Comparison of ENCODE assay signal across 12 cellular contexts in the genomic region with DNA sequence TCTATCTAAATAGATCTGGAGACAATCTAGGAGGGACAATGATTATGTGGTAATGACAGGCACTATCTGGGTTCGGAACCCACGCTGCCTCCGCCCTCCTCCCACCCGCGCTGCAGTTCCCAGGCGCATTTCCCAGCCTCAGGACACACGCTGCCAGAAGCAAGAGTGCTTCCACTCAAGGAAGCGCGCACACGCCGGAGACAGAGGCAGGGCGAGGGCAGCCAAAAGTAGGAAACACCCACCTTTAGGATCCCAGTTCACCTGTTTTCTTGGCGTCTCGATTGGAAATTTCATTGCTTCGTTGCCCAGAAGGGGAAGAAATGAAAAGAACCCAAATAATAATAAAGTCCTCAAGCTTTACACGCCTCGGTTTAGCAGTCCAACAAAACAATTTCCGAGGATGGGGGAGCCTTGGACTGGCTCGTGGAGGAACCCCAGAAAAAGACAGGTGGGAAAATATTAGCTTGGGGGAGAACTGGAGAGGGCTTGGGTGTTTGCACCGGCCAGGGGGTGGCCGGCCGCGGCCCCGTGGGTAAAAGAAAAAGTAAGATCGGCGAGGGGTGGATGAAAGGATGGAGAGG. TPM values are rescaled to one million over a fixed set of nuclear protein-coding genes. Genes with fewer than 3 reads are reported as not detected.
DNase-seq lines count a peak whose midpoint lies in the region; ATAC-seq, FAIRE-seq and TF ChIP-seq lines count a peak whose summit lies in the region.
"Had no signal": no experiment of that assay in that cellular context is flagged by ENCODE, and none has a peak within 500 bp of the region (broad histone marks: within the 10 kb centered on the region; RNA-seq: fewer than 3 reads in every experiment).

No MANE protein-coding gene starts in this region.

- H3K9me3 ChIP-seq in DOHH2 (ENCODE audit: control insufficient read depth, insufficient read depth, low read length) (no peaks in the 10 kb centered on the region), H1 (ENCODE audit: insufficient read depth in 2 of 2, low read depth in 1 of 2, low read length in 1 of 2) (no peaks in the 10 kb centered on the region), neuron (ENCODE audit: low read length) (no peaks in the 10 kb centered on the region)

- 13% methylated on average over 26 of the region's 26 CpGs; no CpG with 5 or more reads in 1 of the 2 experiments for WGBS in H1 (ENCODE audit: extremely low coverage in 1 of 2, insufficient coverage in 1 of 2, insufficient read length in 1 of 2, insufficient replicate concordance in 2 of 2, low coverage in 1 of 2, low lambda C conversion rate in 2 of 2, missing lambda C conversion rate in 1 of 2), 2 experiments

- no peak overlapping the region for H2AK5ac ChIP-seq in H1 (ENCODE audit: low read depth, low read length)

- H3K23me2 ChIP-seq in H1 (ENCODE audit: low read depth, low read length): peaks cover 27% of the 10 kb centered on the region

- TF ChIP-seq RAD21 in H1 (IDR thresholded peaks at IDR 0.05 in 1 of 2, conservative IDR thresholded peaks at IDR 0.05 in 1 of 2; ENCODE audit: low read depth in 2 of 2, low read length in 2 of 2): no peak

- H4K8ac ChIP-seq in H1 (ENCODE audit: extremely low read depth, insufficient read depth, low read length): no peak overlapping the region

- POLR2A ChIA-PET in H1 (lab: Charles Lee; ENCODE audit: partially characterized antibody): interaction anchor here (0.6 to 0.7 kb wide), 2 partner anchors 55 to 229 kb away, joined by 3 read pairs; no protein-coding TSS in a partner anchor

- DNase-seq in H1 (ENCODE audit: low read depth in 1 of 2, low spot score in 2 of 2) (peak in 1 of 2 experiments; percentile 45), hepatic stellate cell (ENCODE audit: low spot score) (no peak), GM20000 (ENCODE audit: low spot score) (no peak), glomerular visceral epithelial cell (ENCODE audit: extremely low spot score) (no peak)
- DNase-seq: activated CD4-positive, CD25-positive, alpha-beta regulatory T cell treated with anti-CD3 and anti-CD28 coated beads, Interleukin-2, amount 50 U/mL, for 72 hours; kidney glomerular epithelial cell; stimulated activated CD4-positive, alpha-beta T cell treated with anti-CD3 and anti-CD28 coated beads, Interleukin-4, amount 100 ng/mL, for 1 hour had no signal

- H2BK120ac ChIP-seq in H1 (replicated peaks; ENCODE audit: low read depth, low read length): no peak overlapping the region

- no peak overlapping the region for H2BK12ac ChIP-seq in H1 (ENCODE audit: low read depth, low read length)

- peak overlapping the region; percentile 66 for H3K4me3 ChIP-seq in DOHH2 (ENCODE audit: low read length)
- H3K4me3 ChIP-seq in H1 (ENCODE audit: extremely low read depth in 1 of 4, insufficient read depth in 2 of 4, low read depth in 3 of 4, low read length in 4 of 4): peak overlapping the region; percentile 53 to 87 (median 62)
- peak overlapping the region; percentile 90 for H3K4me3 ChIP-seq in neuron (ENCODE audit: low read length)

- H3K56ac ChIP-seq in H1 (replicated peaks; ENCODE audit: insufficient read length, low read depth, low read length): no peak overlapping the region

- no peaks in the 10 kb centered on the region for H3K9me2 ChIP-seq in DOHH2 (replicated peaks; ENCODE audit: control insufficient read depth, low read length)

- H3K4me1 ChIP-seq in DOHH2 (ENCODE audit: control insufficient read depth, low read length) (peaks cover 16% of the 10 kb centered on the region), H1 (replicated peaks in 1 of 4; ENCODE audit: control insufficient read depth in 3 of 4, insufficient read depth in 4 of 4, low read length in 3 of 4) (peaks cover 3 to 12% (median 8%) of the 10 kb centered on the region in 4 experiments), neuron (ENCODE audit: insufficient read depth, low read length) (peaks cover 22% of the 10 kb centered on the region)

- ATAC-seq in HG03457 (IDR thresholded peaks at IDR 0.05; ENCODE audit: unreplicated experiment): peak; percentile 13
- ATAC-seq in HG02610 (IDR thresholded peaks at IDR 0.05; ENCODE audit: unreplicated experiment): no peak

- no peak for TF ChIP-seq CTCF in DOHH2 (IDR thresholded peaks at IDR 0.05; ENCODE audit: low read depth, low read length, poor library complexity, severe bottlenecking)
- TF ChIP-seq CTCF in H1 (IDR thresholded peaks at IDR 0.05; ENCODE audit: control extremely low read depth in 1 of 3, insufficient read depth in 1 of 3, low read depth in 1 of 3, low read length in 3 of 3): no peak
- no peak for TF ChIP-seq CTCF in GM20000 (IDR thresholded peaks at IDR 0.05; ENCODE audit: extremely low read depth, missing control alignments)

- FAIRE-seq in H1 (lab: Jason Lieb, UNC): no peak
- FAIRE-seq: bronchial epithelial cell had no signal

- 0 out of 2 replicates have a peak overlapping the region, but pooled peaks have one; percentile 72 for H2BK15ac ChIP-seq in H1 (ENCODE audit: low read length)

- H2AFZ ChIP-seq in H1 (ENCODE audit: low read length): peak overlapping the region; percentile 13; the same call in 1 of the 2 replicates
- H2AFZ ChIP-seq in neuron (ENCODE audit: low read depth, low read length): peak overlapping the region; percentile 17

- H3K23ac ChIP-seq in H1 (ENCODE audit: insufficient read length): no peak overlapping the region

- TF ChIP-seq EP300 in H1 (IDR thresholded peaks at IDR 0.05; ENCODE audit: borderline replicate concordance in 1 of 2, low read depth in 2 of 2, low read length in 2 of 2): no peak

- H3K18ac ChIP-seq in H1 (ENCODE audit: extremely low read depth, low read length): no peak overlapping the region

- no peak overlapping the region for H3K4ac ChIP-seq in H1 (replicated peaks; ENCODE audit: insufficient read length, low read depth, low read length)

- H2BK5ac ChIP-seq in H1 (ENCODE audit: low read depth, low read length): no peak overlapping the region; the same call in 1 of the 2 replicates

- H4K5ac ChIP-seq in H1 (ENCODE audit: insufficient read length, low read depth, low read length): no peak overlapping the region

- CTCF ChIA-PET in H1 (lab: Charles Lee; ENCODE audit: partially characterized antibody): interaction anchor here (0.7 to 1.6 kb wide), 2 partner anchors 8 to 87 kb away, joined by 3 to 4 read pairs; no protein-coding TSS in a partner anchor

- H3K27me3 ChIP-seq in DOHH2 (ENCODE audit: control insufficient read depth, low read length) (peaks cover 84% of the 10 kb centered on the region), H1 (replicated peaks in 1 of 4; ENCODE audit: control insufficient read depth in 3 of 4, extremely low read depth in 1 of 4, insufficient read depth in 3 of 4, low read length in 3 of 4) (peaks cover 39 to 65% (median 62%) of the 10 kb centered on the region in 4 experiments), neuron (ENCODE audit: insufficient read depth, low read length) (no peaks in the 10 kb centered on the region)

- H3K4me2 ChIP-seq in DOHH2 (ENCODE audit: low read length) (peak overlapping the region; percentile 78), H1 (ENCODE audit: insufficient read depth in 1 of 2, low read depth in 2 of 2, low read length in 2 of 2) (peak overlapping the region; percentile 88 to 96)

- H3K14ac ChIP-seq in H1 (ENCODE audit: insufficient read length): no peak overlapping the region

- H4K20me1 ChIP-seq in DOHH2 (ENCODE audit: control insufficient read depth, insufficient read depth, low read depth, low read length) (no peaks in the 10 kb centered on the region), H1 (replicated peaks in 1 of 2; ENCODE audit: control insufficient read depth in 1 of 2, insufficient read depth in 2 of 2, low read length in 2 of 2) (no peaks in the 10 kb centered on the region)

- no peaks in the 10 kb centered on the region for H3K79me1 ChIP-seq in H1 (ENCODE audit: low read depth, low read length)

- no peaks in the 10 kb centered on the region for H3F3A ChIP-seq in DOHH2 (ENCODE audit: control insufficient read depth, insufficient read depth)

- H4K91ac ChIP-seq in H1 (replicated peaks; ENCODE audit: insufficient read length, low read length): no peak overlapping the region

- no peak for TF ChIP-seq POLR2A in H1 (IDR thresholded peaks at IDR 0.05; ENCODE audit: control extremely low read depth in 1 of 2, low read depth in 2 of 2, low read length in 2 of 2)

- no peak overlapping the region; a peak in 3 of 7 replicates for H3K9ac ChIP-seq in H1 (replicated peaks in 1 of 4; ENCODE audit: extremely low read depth in 1 of 4, low read depth in 3 of 4, low read length in 3 of 4)

- H3K36me3 ChIP-seq in DOHH2 (ENCODE audit: control insufficient read depth, low read length) (no peaks in the 10 kb centered on the region), H1 (ENCODE audit: control insufficient read depth in 2 of 4, insufficient read depth in 4 of 4, low read length in 3 of 4) (no peaks in the 10 kb centered on the region), neuron (ENCODE audit: insufficient read depth, low read length) (no peaks in the 10 kb centered on the region)

- H2BK20ac ChIP-seq in H1 (ENCODE audit: low read length): no peak overlapping the region

- H3K79me2 ChIP-seq in DOHH2 (ENCODE audit: control insufficient read depth, low read length) (no peaks in the 10 kb centered on the region), H1 (ENCODE audit: control insufficient read depth in 1 of 2, insufficient read depth in 2 of 2, low read length in 2 of 2) (no peaks in the 10 kb centered on the region)

- H3K27ac ChIP-seq in DOHH2 (ENCODE audit: low read depth, low read length) (no peak overlapping the region), H1 (ENCODE audit: low read depth, low read length) (no peak overlapping the region)

TF ChIP-seq in H1, 55 proteins besides CTCF, POLR2A, EP300 and RAD21:
- TF ChIP-seq, protein P1, sequence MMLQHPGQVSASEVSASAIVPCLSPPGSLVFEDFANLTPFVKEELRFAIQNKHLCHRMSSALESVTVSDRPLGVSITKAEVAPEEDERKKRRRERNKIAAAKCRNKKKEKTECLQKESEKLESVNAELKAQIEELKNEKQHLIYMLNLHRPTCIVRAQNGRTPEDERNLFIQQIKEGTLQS (IDR thresholded peaks at IDR 0.05; ENCODE audit: insufficient read depth, low read depth, low read length): no peak
- TF ChIP-seq EZH2 (IDR thresholded peaks at IDR 0.05; ENCODE audit: low read depth, low read length, severe bottlenecking) (peak; percentile 75), TBP (IDR thresholded peaks at IDR 0.05; ENCODE audit: low read depth, low read length) (no peak), SUZ12 (IDR thresholded peaks at IDR 0.05; ENCODE audit: low read length) (peak; percentile 75), ASH2L (IDR thresholded peaks at IDR 0.05; ENCODE audit: low read length) (peak; percentile 5)
TF ChIP-seq in H1: peak in this region for 3.

RNA-seq across cellular contexts. Expression of a gene that starts 0.5 kb away (rescaled TPM):
- total RNA-seq in H1 (2021; fragmentation: NEBNext Ultra II Directional; extraction: Animal tissue kit (Norgen Biotek cat#: 25700)): 0.63 and 0.94 TPM in 2 replicates
- polyA plus RNA-seq in H1 (2011; rRNA removed): 0.45 and 0.52 TPM in 2 replicates
- polyA plus RNA-seq in H1 (2011; cell fraction: cytosol; rRNA removed): 0.80 TPM
- polyA plus RNA-seq in H1 (2011; cell fraction: nucleus; rRNA removed): 1.7 TPM
- polyA plus RNA-seq in H1 (2012, experiment 1 of 2): 0.73 to 1.0 TPM (median 0.83 TPM) in 4 replicates
- 0.17 TPM for polyA plus RNA-seq in H1 (2012, experiment 2 of 2)
- 0.59 TPM for polyA plus RNA-seq in H1 (2013, experiment 1 of 2)
- polyA plus RNA-seq in H1 (2013, experiment 2 of 2): 0.94 TPM
- 1.4 and 3.0 TPM in 2 replicates for polyA minus RNA-seq in H1 (2011; rRNA and poly(A)+ RNA removed)
- 1.5 TPM for polyA minus RNA-seq in H1 (2011; cell fraction: cytosol; rRNA and poly(A)+ RNA removed)
- 1.5 TPM for polyA minus RNA-seq in H1 (2011; cell fraction: nucleus; rRNA and poly(A)+ RNA removed)
- total RNA-seq: bronchial epithelial cell had no signal
